8 cellular contexts compared by ENCODE assay signal in the genomic region with DNA sequence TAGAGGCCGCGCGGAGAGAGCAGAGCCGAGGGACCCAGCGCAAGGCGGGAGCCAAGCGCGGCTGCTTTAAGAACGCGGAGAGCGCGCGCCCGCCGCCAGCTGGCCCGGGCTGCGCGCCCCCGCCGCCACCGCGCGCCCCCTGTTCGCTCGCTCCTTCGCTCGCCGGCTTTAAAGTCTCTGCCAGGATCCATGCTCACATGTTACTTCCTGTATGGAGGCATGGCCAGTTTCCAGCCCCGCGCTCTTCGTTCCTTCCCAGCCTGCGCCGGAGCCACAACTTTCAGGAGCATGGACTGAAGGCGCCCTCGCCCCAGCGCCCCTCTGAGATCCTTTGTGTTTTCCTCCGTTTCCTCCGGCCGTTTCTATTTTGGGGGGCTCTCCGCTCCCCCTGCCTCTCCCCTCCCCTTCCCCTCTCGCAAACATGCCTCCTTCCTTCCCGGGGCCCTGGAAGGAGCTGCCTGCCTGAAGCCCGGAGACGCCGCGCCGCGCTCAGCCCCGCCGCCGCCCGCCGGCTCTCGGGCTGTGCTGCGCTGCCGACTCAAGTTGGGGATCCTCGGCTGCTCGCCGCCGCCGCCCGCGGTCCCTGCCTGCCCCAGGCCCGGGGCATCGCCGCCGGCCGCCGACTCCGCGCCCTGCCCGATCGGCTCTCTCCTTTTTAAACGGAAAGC. TPM values are rescaled to one million over a fixed set of nuclear protein-coding genes. Genes with fewer than 3 reads are reported as not detected.
A peak's percentile ranks its signal among the peaks of the same experiment; 100 is the strongest.
DNase-seq lines count a peak whose midpoint lies in the region; ATAC-seq lines count a peak whose summit lies in the region.

A gene (plus strand): TSS at position 198 of the 668 bp plus-strand sequence. CDS start 717 bp downstream, outside the sequence.

- no peak within 1 kb of the TSS for H3K27ac Mint-ChIP-seq in activated naive CD4-positive, alpha-beta T cell treated with anti-CD3 and anti-CD28 coated beads, Interleukin-2, amount 50 U/mL, for 24 hours
- no peak within 1 kb of the TSS for H3K27ac Mint-ChIP-seq in natural killer cell treated with Interleukin-12 subunit alpha and Interleukin-12 subunit beta and Interleukin-15 and Interleukin-18, amount 100 ng/mL, for 72 hours

- no peaks in the 10 kb centered on the region for H3K27me3 ChIP-seq in Karpas-422 (ENCODE audit: low read length)

- H2AFZ ChIP-seq in Karpas-422 (ENCODE audit: low read length), result no peak within 1 kb of the TSS

- no peaks in the 10 kb centered on the region for H3K4me1 ChIP-seq in Karpas-422 (ENCODE audit: low read length)

- peaks cover 47% of the 10 kb centered on the region for H3K27me3 Mint-ChIP-seq in activated naive CD4-positive, alpha-beta T cell treated with anti-CD3 and anti-CD28 coated beads, Interleukin-2, amount 50 U/mL, for 24 hours
- peaks cover 52% of the 10 kb centered on the region for H3K27me3 Mint-ChIP-seq in activated T-cell treated with anti-CD3 and anti-CD28 coated beads, Interleukin-2, amount 50 U/mL, for 4 hours (ENCODE audit: low read depth)
- H3K27me3 Mint-ChIP-seq in natural killer cell treated with Interleukin-12 subunit alpha and Interleukin-12 subunit beta and Interleukin-15 and Interleukin-18, amount 100 ng/mL, for 72 hours, result peaks cover 9 to 39% of the 10 kb centered on the region in 2 donors

- H3K4me1 Mint-ChIP-seq in activated naive CD4-positive, alpha-beta T cell treated with anti-CD3 and anti-CD28 coated beads, Interleukin-2, amount 50 U/mL, for 24 hours, result peaks cover 11% of the 10 kb centered on the region
- H3K4me1 Mint-ChIP-seq in activated T-cell treated with anti-CD3 and anti-CD28 coated beads, Interleukin-2, amount 50 U/mL, for 4 hours (ENCODE audit: low read depth), result peaks cover 12% of the 10 kb centered on the region
- peaks cover 0 to 2% of the 10 kb centered on the region in 2 donors for H3K4me1 Mint-ChIP-seq in natural killer cell treated with Interleukin-12 subunit alpha and Interleukin-12 subunit beta and Interleukin-15 and Interleukin-18, amount 100 ng/mL, for 72 hours (ENCODE audit: low read depth in 2 of 2)

- H3K4me3 Mint-ChIP-seq in activated naive CD4-positive, alpha-beta T cell treated with anti-CD3 and anti-CD28 coated beads, Interleukin-2, amount 50 U/mL, for 24 hours, result peak within 1 kb of the TSS; percentile 64
- peak within 1 kb of the TSS; percentile 57 for H3K4me3 Mint-ChIP-seq in activated T-cell treated with anti-CD3 and anti-CD28 coated beads, Interleukin-2, amount 50 U/mL, for 4 hours
- peak within 1 kb of the TSS; percentile 57 for H3K4me3 Mint-ChIP-seq in natural killer cell treated with Interleukin-12 subunit alpha and Interleukin-12 subunit beta and Interleukin-15 and Interleukin-18, amount 100 ng/mL, for 72 hours

- H3K79me2 ChIP-seq in Karpas-422 (ENCODE audit: low read length), result no peaks in the 10 kb centered on the region

- no peak within 1 kb of the TSS for H3K4me2 ChIP-seq in Karpas-422 (ENCODE audit: low read depth, low read length, poor library complexity, severe bottlenecking)

- H3K9me3 ChIP-seq in Karpas-422 (ENCODE audit: low read length), result peaks cover 9% of the 10 kb centered on the region; the same call in 1 of the 2 replicates

- no peaks in the 10 kb centered on the region for H3K36me3 ChIP-seq in Karpas-422 (ENCODE audit: insufficient read depth, low read length)

- H3K9ac ChIP-seq in Karpas-422 (ENCODE audit: low read length), result no peak within 1 kb of the TSS

- no peaks in the 10 kb centered on the region for H3K9me3 Mint-ChIP-seq in activated naive CD4-positive, alpha-beta T cell treated with anti-CD3 and anti-CD28 coated beads, Interleukin-2, amount 50 U/mL, for 24 hours
- H3K9me3 Mint-ChIP-seq in activated T-cell treated with anti-CD3 and anti-CD28 coated beads, Interleukin-2, amount 50 U/mL, for 4 hours, result no peaks in the 10 kb centered on the region
- H3K9me3 Mint-ChIP-seq in natural killer cell treated with Interleukin-12 subunit alpha and Interleukin-12 subunit beta and Interleukin-15 and Interleukin-18, amount 100 ng/mL, for 72 hours, result peaks cover 3% of the 10 kb centered on the region

- no peak within 1 kb of the TSS for H3K4me3 ChIP-seq in Karpas-422 (ENCODE audit: low read length)

- H3K27ac ChIP-seq in Karpas-422 (ENCODE audit: low read length), result no peak within 1 kb of the TSS

- no peaks in the 10 kb centered on the region for H3K9me2 ChIP-seq in Karpas-422 (replicated peaks; ENCODE audit: insufficient read depth, low read length)

- H4K20me1 ChIP-seq in Karpas-422 (ENCODE audit: insufficient read depth, low read depth, low read length), result no peaks in the 10 kb centered on the region

- ATAC-seq in HG02678 (IDR thresholded peaks at IDR 0.05; ENCODE audit: unreplicated experiment), result peak; percentile 57
- peak; percentile 25 to 46 for ATAC-seq in activated T-cell treated with anti-CD3 and anti-CD28 coated beads, Interleukin-2, amount 50 U/mL, for 4 hours
- ATAC-seq in natural killer cell treated with Interleukin-12 subunit alpha and Interleukin-12 subunit beta and Interleukin-15 and Interleukin-18, amount 100 ng/mL, for 72 hours, result peak in 1 of 2 donors; percentile 29

- no peaks in the 10 kb centered on the region for H3K36me3 Mint-ChIP-seq in activated naive CD4-positive, alpha-beta T cell treated with anti-CD3 and anti-CD28 coated beads, Interleukin-2, amount 50 U/mL, for 24 hours
- no peaks in the 10 kb centered on the region for H3K36me3 Mint-ChIP-seq in activated T-cell treated with anti-CD3 and anti-CD28 coated beads, Interleukin-2, amount 50 U/mL, for 4 hours (ENCODE audit: insufficient read depth)
- H3K36me3 Mint-ChIP-seq in natural killer cell treated with Interleukin-12 subunit alpha and Interleukin-12 subunit beta and Interleukin-15 and Interleukin-18, amount 100 ng/mL, for 72 hours, result peaks cover under 1% of the 10 kb centered on the region

- DNase-seq in activated naive CD4-positive, alpha-beta T cell treated with anti-CD3 and anti-CD28 coated beads, Interleukin-2, amount 50 U/mL, for 16 hours, result no peak
- peak; percentile 76 for DNase-seq in NCI-H2171 treated with DMSO at 0.1 percent for 48 hours (lab: John Stamatoyannopoulos, UW)
- DNase-seq in activated T-cell treated with anti-CD3 and anti-CD28 coated beads, Interleukin-2, amount 50 U/mL, for 4 hours, result no peak
- peak; percentile 88 for DNase-seq in foreskin melanocyte
- no peak for DNase-seq in natural killer cell treated with Interleukin-12 subunit alpha and Interleukin-12 subunit beta and Interleukin-15 and Interleukin-18, amount 100 ng/mL, for 72 hours (ENCODE audit: low spot score)
- no peak for DNase-seq in Karpas-422

RNA-seq across cellular contexts. Expression of the gene that starts here (rescaled TPM):
- under 1 TPM; 0.10 to 0.19 (median 0.13) TPM for total RNA-seq in activated T-cell treated with anti-CD3 and anti-CD28 coated beads, Interleukin-2, amount 50 U/mL, for 4 hours
- total RNA-seq in natural killer cell treated with Interleukin-12 subunit alpha and Interleukin-12 subunit beta and Interleukin-15 and Interleukin-18, amount 100 ng/mL, for 72 hours, result under 1 TPM; 0.33 to 0.93 TPM
- total RNA-seq in Karpas-422 (2014; rRNA removed; shearing (Covaris generic); ENCODE audit: low replicate concordance), result 0.47 TPM in 1 of 2 replicates, not detected in the other

Comparison
In these comparisons a context has a peak if more than half of its experiments do, and no peak if none do; other contexts are left out.
1. Peak in ATAC-seq in activated T-cell treated with anti-CD3 and anti-CD28 coated beads, Interleukin-2, amount 50 U/mL, for 4 hours; RNA of the gene not detected or under 1 TPM.
2. DNase-seq: peak in NCI-H2171 treated with DMSO at 0.1 percent for 48 hours (single experiment) and foreskin melanocyte (single experiment); none in activated naive CD4-positive, alpha-beta T cell treated with anti-CD3 and anti-CD28 coated beads, Interleukin-2, amount 50 U/mL, for 16 hours (single experiment), activated T-cell treated with anti-CD3 and anti-CD28 coated beads, Interleukin-2, amount 50 U/mL, for 4 hours (single experiment), natural killer cell treated with Interleukin-12 subunit alpha and Interleukin-12 subunit beta and Interleukin-15 and Interleukin-18, amount 100 ng/mL, for 72 hours (single experiment) and Karpas-422 (single experiment).
3. Peak in every context shown above with its lines, with median percentiles within 50 percentile points of each other: H3K4me3 Mint-ChIP-seq.